ENCODE assay signal across 16 cellular contexts in genomic region chr10:47894571-47894970, GRCh38. TPM values are rescaled to one million over a fixed set of nuclear protein-coding genes. Genes with fewer than 3 reads are reported as not detected.
"Had no signal": no experiment of that assay in that cellular context is flagged by ENCODE, and none has a peak within 500 bp of the region (broad histone marks: within the 10 kb centered on the region; RNA-seq: fewer than 3 reads in every experiment).

No MANE protein-coding gene starts in this region.

RNA-seq across cellular contexts. Expression of gene NPY4R2, which starts 23.9 kb away (rescaled TPM):
- total RNA-seq: activated CD4-positive, alpha-beta T cell treated with anti-CD3 and anti-CD28 coated beads for 36 hours; activated CD4-positive, alpha-beta T cell treated with anti-CD3 and anti-CD28 coated beads, Interleukin-2, amount 10 ng/mL, durations not matched to agents 7 days and 5 days; activated CD8-positive, alpha-beta T cell treated with anti-CD3 and anti-CD28 coated beads, Interleukin-2, amount 10 ng/mL, durations not matched to agents 7 days and 5 days; activated naive CD8-positive, alpha-beta T cell treated with anti-CD3 and anti-CD28 coated beads, Interleukin-2, amount 10 ng/mL, durations not matched to agents 7 days and 5 days; activated T-helper 2 cell treated with anti-CD3 and anti-CD28 coated beads, Interferon-gamma antibody, Interleukin-2, Interleukin-4, amounts not matched to agents 10 μg/mL and 5 μg/mL and 100 μg/mL, durations not matched to agents 14 hours and 24 hours and 36 hours; astrocyte; body of pancreas; breast epithelium; cardiac septum; LHCN-M2; NCI-H460; RPMI7951; SK-MEL-5; T-cell; T-helper 17 cell; WTC11 had no signal
